Comparison of ENCODE assay signal across 1 cellular context in the genomic region with DNA sequence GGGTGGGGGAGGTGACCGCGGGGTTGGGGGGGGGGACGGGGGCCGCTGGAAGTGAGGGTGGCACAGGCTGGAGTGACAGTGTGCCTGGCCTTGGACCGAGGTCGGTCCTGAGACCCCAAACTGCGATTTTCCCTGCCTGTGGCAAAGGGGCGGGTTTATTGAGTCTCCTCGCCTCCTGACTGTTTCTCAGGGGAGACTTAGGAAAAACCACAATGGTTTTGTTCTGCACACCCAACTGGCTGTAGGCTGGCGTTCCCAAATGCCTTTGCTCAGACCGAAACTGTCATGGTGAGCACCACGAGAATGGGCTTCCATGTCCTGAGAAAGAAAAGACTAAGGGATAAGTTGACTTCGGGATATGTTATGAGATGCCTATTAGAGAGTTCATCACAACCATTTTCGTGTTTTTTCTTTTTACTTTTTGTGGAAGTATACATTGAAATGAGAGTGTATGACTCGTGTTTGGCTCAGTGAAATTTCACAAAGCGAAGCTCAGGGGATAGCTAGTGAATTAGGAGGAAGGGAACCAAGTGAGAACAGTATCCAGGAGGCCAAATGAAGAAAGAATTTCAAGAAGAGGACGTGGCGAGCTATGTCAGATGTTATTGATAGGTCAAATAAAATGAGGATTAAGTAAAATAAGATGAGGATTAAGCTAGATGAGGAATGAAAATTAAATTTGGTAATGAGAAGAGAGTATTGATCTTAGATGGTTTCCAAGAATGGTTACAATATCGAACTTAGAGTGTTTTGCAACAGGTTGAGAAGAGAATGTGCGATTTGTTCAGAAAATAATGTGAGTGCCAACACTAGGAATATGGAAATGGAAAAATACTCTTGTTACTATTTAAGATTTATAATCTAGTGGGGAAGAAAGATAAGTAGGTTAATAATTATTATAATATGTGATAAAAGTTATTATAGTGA.
TF ChIP-seq lines count a peak whose summit lies in the region.

No MANE protein-coding gene starts in this region.

TF ChIP-seq in HEK293, 187 proteins besides CTCF, POLR2A, EP300 and RAD21 (continued from another document):
- TF ChIP-seq, protein P1, sequence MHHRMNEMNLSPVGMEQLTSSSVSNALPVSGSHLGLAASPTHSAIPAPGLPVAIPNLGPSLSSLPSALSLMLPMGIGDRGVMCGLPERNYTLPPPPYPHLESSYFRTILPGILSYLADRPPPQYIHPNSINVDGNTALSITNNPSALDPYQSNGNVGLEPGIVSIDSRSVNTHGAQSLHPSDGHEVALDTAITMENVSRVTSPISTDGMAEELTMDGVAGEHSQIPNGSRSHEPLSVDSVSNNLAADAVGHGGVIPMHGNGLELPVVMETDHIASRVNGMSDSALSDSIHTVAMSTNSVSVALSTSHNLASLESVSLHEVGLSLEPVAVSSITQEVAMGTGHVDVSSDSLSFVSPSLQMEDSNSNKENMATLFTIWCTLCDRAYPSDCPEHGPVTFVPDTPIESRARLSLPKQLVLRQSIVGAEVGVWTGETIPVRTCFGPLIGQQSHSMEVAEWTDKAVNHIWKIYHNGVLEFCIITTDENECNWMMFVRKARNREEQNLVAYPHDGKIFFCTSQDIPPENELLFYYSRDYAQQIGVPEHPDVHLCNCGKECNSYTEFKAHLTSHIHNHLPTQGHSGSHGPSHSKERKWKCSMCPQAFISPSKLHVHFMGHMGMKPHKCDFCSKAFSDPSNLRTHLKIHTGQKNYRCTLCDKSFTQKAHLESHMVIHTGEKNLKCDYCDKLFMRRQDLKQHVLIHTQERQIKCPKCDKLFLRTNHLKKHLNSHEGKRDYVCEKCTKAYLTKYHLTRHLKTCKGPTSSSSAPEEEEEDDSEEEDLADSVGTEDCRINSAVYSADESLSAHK (tag by site-specific recombination; IDR thresholded peaks at IDR 0.05) = peak; percentile 90
